22 cellular contexts compared by ENCODE assay signal in genomic region chr11:4022669-4023068, GRCh38.
"Had no signal": no experiment of that assay in that cellular context is flagged by ENCODE, and none has a peak within 500 bp of the region (broad histone marks: within the 10 kb centered on the region; RNA-seq: fewer than 3 reads in every experiment).

No MANE protein-coding gene starts in this region.

- H3K27me3 ChIP-seq: esophagus muscularis mucosa, gastroesophageal sphincter, right lobe of liver, suprapubic skin, thyroid gland, upper lobe of right lung, vagina had no signal

- H3K27ac ChIP-seq: dorsolateral prefrontal cortex, esophagus muscularis mucosa, gastroesophageal sphincter, right lobe of liver, suprapubic skin, thyroid gland, upper lobe of right lung, vagina had no signal

- H3K36me3 ChIP-seq: esophagus muscularis mucosa, right lobe of liver, suprapubic skin, thyroid gland, vagina had no signal

- ATAC-seq: gastroesophageal sphincter; left lobe of liver; mucosa of descending colon; right lobe of liver; stimulated activated effector memory CD8-positive, alpha-beta T cell treated with anti-CD3 and anti-CD28 coated beads, Interleukin-12 subunit alpha, Interleukin-12 subunit beta, amount 100 ng/mL, for 72 hours; stimulated activated naive CD8-positive, alpha-beta T cell treated with anti-CD3 and anti-CD28 coated beads, Interleukin-15, Interleukin-2, amounts not matched to agents 100 U/mL and 50 U/mL, for 24 hours; upper lobe of right lung had no signal

- H3K27ac Mint-ChIP-seq: nephron; stimulated activated effector memory CD8-positive, alpha-beta T cell treated with anti-CD3 and anti-CD28 coated beads, Interleukin-12 subunit alpha, Interleukin-12 subunit beta, amount 100 ng/mL, for 72 hours had no signal

- DNase-seq: cortex of kidney; dorsolateral prefrontal cortex; effector CD8-positive, alpha-beta T cell; glutamatergic neuron; islet precursor cell; mammary epithelial cell; mucosa of descending colon; psoas muscle; retina; right lobe of liver; stimulated activated CD4-positive, alpha-beta T cell treated with anti-CD3 and anti-CD28 coated beads, Interleukin-4, amount 100 ng/mL, for 1 hour; stimulated activated CD8-positive, alpha-beta memory T cell treated with anti-CD3 and anti-CD28 coated beads, Interleukin-4, amount 100 ng/mL, for 48 hours; stimulated activated naive CD8-positive, alpha-beta T cell treated with anti-CD3 and anti-CD28 coated beads, Interleukin-15, Interleukin-2, amounts not matched to agents 100 U/mL and 50 U/mL, for 24 hours; thyroid gland; upper lobe of right lung had no signal

- H3K4me1 ChIP-seq: right lobe of liver had no signal

- H3K9me3 Mint-ChIP-seq: stimulated activated effector memory CD8-positive, alpha-beta T cell treated with anti-CD3 and anti-CD28 coated beads, Interleukin-12 subunit alpha, Interleukin-12 subunit beta, amount 100 ng/mL, for 72 hours had no signal

- H3K4me3 Mint-ChIP-seq: nephron; stimulated activated effector memory CD8-positive, alpha-beta T cell treated with anti-CD3 and anti-CD28 coated beads, Interleukin-12 subunit alpha, Interleukin-12 subunit beta, amount 100 ng/mL, for 72 hours had no signal

- H3K4me3 ChIP-seq: dorsolateral prefrontal cortex, esophagus muscularis mucosa, gastroesophageal sphincter, mucosa of descending colon, psoas muscle, right lobe of liver, suprapubic skin, thyroid gland, upper lobe of right lung, vagina had no signal

- H3K9me3 ChIP-seq: esophagus muscularis mucosa, gastroesophageal sphincter, mucosa of descending colon, psoas muscle, right lobe of liver, suprapubic skin, thyroid gland, upper lobe of right lung, vagina had no signal
